ENCODE assay signal across 12 cellular contexts in genomic region chr3:149579161-149579560, GRCh38.
A peak's percentile ranks its signal among the peaks of the same experiment; 100 is the strongest.
DNase-seq lines count a peak whose midpoint lies in the region; ATAC-seq and TF ChIP-seq lines count a peak whose summit lies in the region.
"Had no signal": no experiment of that assay in that cellular context is flagged by ENCODE, and none has a peak within 500 bp of the region (broad histone marks: within the 10 kb centered on the region; RNA-seq: fewer than 3 reads in every experiment).

No MANE protein-coding gene starts in this region.

- H3K9me2 ChIP-seq in PC-9 (ENCODE audit: insufficient read depth): no peaks in the 10 kb centered on the region; the same call in 1 of the 2 replicates

- H3K9ac ChIP-seq in skeletal muscle tissue (ENCODE audit: low read depth in 1 of 3, low read length in 3 of 3): peak overlapping the region in 1 of 3 donors; percentile 16

- no peak for ATAC-seq in HG03354 (IDR thresholded peaks at IDR 0.05; ENCODE audit: poor library complexity, severe bottlenecking, unreplicated experiment)

- H3K4me3 ChIP-seq in PC-9 (no peak overlapping the region; the same call in 1 of the 2 replicates), epithelial cell of esophagus (ENCODE audit: low read length) (no peak overlapping the region), skeletal muscle tissue (ENCODE audit: low read length in 3 of 3) (no peak overlapping the region)

- POLR2A ChIA-PET in PC-9 (lab: Charles Lee; ENCODE audit: unreplicated experiment): interaction anchor here (1.1 kb wide), 1 partner anchor 79 kb away, joined by 4 read pairs; the partner anchor contains the start of gene WWTR1

- peaks cover 91% of the 10 kb centered on the region for H3F3A ChIP-seq in PC-9 (ENCODE audit: insufficient read depth, low read depth)

- peak; percentile 55 for DNase-seq in ELF-1 (ENCODE audit: low read depth, low spot score)
- DNase-seq in PC-9: no peak
- DNase-seq in epithelial cell of esophagus (ENCODE audit: low read depth): peak; percentile 26
- DNase-seq in activated CD4-positive, alpha-beta T cell treated with anti-CD3 and anti-CD28 coated beads for 4 hours: no peak
- DNase-seq in activated CD4-positive, alpha-beta T cell treated with anti-CD3 and anti-CD28 coated beads for 1 hour: no peak
- DNase-seq: activated effector memory CD4-positive, alpha-beta T cell treated with anti-CD3 and anti-CD28 coated beads, Interleukin-2, amount 50 U/mL, for 16 hours; amygdala; BE2C; NCI-H2081 treated with DMSO at 0.1 percent for 48 hours; substantia nigra had no signal

- peak overlapping the region; percentile 98 for H3K27ac ChIP-seq in PC-9
- peak overlapping the region; percentile 87 for H3K27ac ChIP-seq in skeletal muscle tissue (ENCODE audit: low read depth, low read length)

- no peak overlapping the region for H2AFZ ChIP-seq in PC-9

- H3K79me2 ChIP-seq in PC-9 (ENCODE audit: low read depth): peaks cover 68% of the 10 kb centered on the region

- H3K27me3 ChIP-seq in PC-9 (ENCODE audit: insufficient read depth, low read depth) (no peaks in the 10 kb centered on the region), skeletal muscle tissue (ENCODE audit: control insufficient read depth in 3 of 3, insufficient read depth in 3 of 3, low read length in 3 of 3) (no peaks in the 10 kb centered on the region)
- H3K27me3 ChIP-seq: BE2C had no signal

- TF ChIP-seq CTCF in PC-9 (conservative IDR thresholded peaks at IDR 0.05) (no peak), epithelial cell of esophagus (IDR thresholded peaks at IDR 0.05; ENCODE audit: insufficient read depth, low read depth, low read length, missing control alignments) (no peak)

- no TSS peak for BruUV-seq in PC-9 (replicated peaks; lab: Mats Ljungman, UMichigan)

- CTCF ChIA-PET in PC-9 (lab: Charles Lee): no interaction called here

- H3K36me3 ChIP-seq in PC-9 (ENCODE audit: low read depth): no peaks in the 10 kb centered on the region
- H3K36me3 ChIP-seq in skeletal muscle tissue (ENCODE audit: control insufficient read depth in 3 of 3, insufficient read depth in 3 of 3, low read length in 3 of 3): no peaks in the 10 kb centered on the region
- H3K36me3 ChIP-seq: BE2C had no signal

- intact Hi-C loops in PC-9 (cut with micrococcal nuclease; ENCODE audit: unreplicated experiment): loop anchor here (5.0 kb wide), 1 partner anchor 192 kb away; no protein-coding TSS in a partner anchor

- H3K9me3 ChIP-seq in PC-9 (ENCODE audit: insufficient read depth, low read depth) (no peaks in the 10 kb centered on the region), skeletal muscle tissue (ENCODE audit: control insufficient read depth in 3 of 3, low read length in 3 of 3) (no peaks in the 10 kb centered on the region)
- H3K9me3 ChIP-seq: BE2C had no signal

- peaks cover 97% of the 10 kb centered on the region for H3K4me1 ChIP-seq in PC-9 (replicated peaks; ENCODE audit: insufficient read depth)
- peaks cover 39 to 72% (median 69%) of the 10 kb centered on the region in 3 donors for H3K4me1 ChIP-seq in skeletal muscle tissue (ENCODE audit: control insufficient read depth in 3 of 3, insufficient read depth in 3 of 3, low read length in 3 of 3)

- peak overlapping the region; percentile 75 for H3K4me2 ChIP-seq in PC-9

- no peaks in the 10 kb centered on the region for H4K20me1 ChIP-seq in PC-9 (ENCODE audit: insufficient read depth)

Comparison
In these comparisons a context has a peak if more than half of its experiments do, and no peak if none do; other contexts are left out.
1. DNase-seq: peak in ELF-1 (single experiment) and epithelial cell of esophagus (single experiment); none in PC-9 (0 of 2), activated CD4-positive, alpha-beta T cell treated with anti-CD3 and anti-CD28 coated beads for 4 hours (0 of 2) and activated CD4-positive, alpha-beta T cell treated with anti-CD3 and anti-CD28 coated beads for 1 hour (single experiment).